Comparison of ENCODE assay signal across 25 cellular contexts in genomic region chr6:124026645-124027044, GRCh38.
DNase-seq lines count a peak whose midpoint lies in the region; TF ChIP-seq lines count a peak whose summit lies in the region.
"Had no signal": no experiment of that assay in that cellular context is flagged by ENCODE, and none has a peak within 500 bp of the region (broad histone marks: within the 10 kb centered on the region; RNA-seq: fewer than 3 reads in every experiment).

No MANE protein-coding gene starts in this region.

- 86 to 100% (median 94%) methylated on average over 1 of the region's 1 CpG for WGBS in stomach, 5 donors

- no peaks in the 10 kb centered on the region for H3K27me3 ChIP-seq in stomach
- H3K27me3 ChIP-seq: ascending aorta, hepatocyte, right lobe of liver had no signal

- TF ChIP-seq CTCF in stomach (IDR thresholded peaks at IDR 0.05), result no peak
- no peak for TF ChIP-seq CTCF in GM13977 (IDR thresholded peaks at IDR 0.05; ENCODE audit: extremely low read depth, insufficient read depth, missing control alignments)

- no peaks in the 10 kb centered on the region for H3K4me1 ChIP-seq in stomach
- H3K4me1 ChIP-seq: ascending aorta, left ventricle myocardium inferior, right lobe of liver had no signal

- H3K9me3 ChIP-seq in stomach, result no peaks in the 10 kb centered on the region
- H3K9me3 ChIP-seq: ascending aorta, left ventricle myocardium inferior, right lobe of liver had no signal

- no peak overlapping the region for H3K4me3 ChIP-seq in stomach
- H3K4me3 ChIP-seq: ascending aorta, hepatocyte, left ventricle myocardium inferior, right lobe of liver had no signal

- H3K36me3 ChIP-seq in stomach, result no peaks in the 10 kb centered on the region
- H3K36me3 ChIP-seq: ascending aorta, left ventricle myocardium inferior, right lobe of liver had no signal

- TF ChIP-seq POLR2A in stomach (IDR thresholded peaks at IDR 0.05), result no peak

- intact Hi-C loops in stomach (cut with DNase I; ENCODE audit: low total_unique reads), result no loop called here

- DNase-seq in DMS79 treated with DMSO at 0.1 percent for 48 hours (lab: John Stamatoyannopoulos, UW) (peak; percentile 15), DMS79 (lab: John Stamatoyannopoulos, UW) (no peak), NCI-H2029 treated with DMSO at 0.1 percent for 48 hours (lab: John Stamatoyannopoulos, UW) (peak; percentile 95), RPMI8226 (peak; percentile 25), NCI-H1930 (lab: John Stamatoyannopoulos, UW) (no peak), stomach (no peak), GM13977 (ENCODE audit: low spot score) (no peak)
- no peak for DNase-seq in activated naive CD4-positive, alpha-beta T cell (lab: John Stamatoyannopoulos, UW)
- DNase-seq: 8988T; activated CD4-positive, CD25-positive, alpha-beta regulatory T cell treated with anti-CD3 and anti-CD28 coated beads, Interleukin-2, amount 50 U/mL, for 72 hours; activated T-cell treated with anti-CD3 and anti-CD28 coated beads, Interleukin-2, amount 50 U/mL, for 48 hours; AML-193; caudate nucleus; CD8-positive, alpha-beta memory T cell; left ventricle myocardium inferior; NCI-H1092 treated with DMSO at 0.1 percent for 48 hours; NCI-H2081 treated with DMSO at 0.1 percent for 48 hours; NCI-H524; right lobe of liver; Right ventricle myocardium superior; T1000 had no signal

- no peak overlapping the region for H3K27ac ChIP-seq in stomach
- H3K27ac ChIP-seq: ascending aorta, epithelial cell of prostate, hepatocyte, HL-60, left ventricle myocardium inferior, right lobe of liver had no signal

- in situ Hi-C loops in GM13977 (cut with MboI; ENCODE audit: low pct_unique_long_range_greater_than_20kb, low sequenced_read_pairs, unreplicated experiment), result no loop called here

- TF ChIP-seq EP300 in stomach (IDR thresholded peaks at IDR 0.05), result no peak

Comparison
In these comparisons a context has a peak if more than half of its experiments do, and no peak if none do; other contexts are left out.
1. DNase-seq: peak in DMS79 treated with DMSO at 0.1 percent for 48 hours (single experiment), NCI-H2029 treated with DMSO at 0.1 percent for 48 hours (single experiment) and RPMI8226 (single experiment); none in DMS79 (single experiment), activated naive CD4-positive, alpha-beta T cell (0 of 4), NCI-H1930 (0 of 2), stomach (single experiment) and GM13977 (single experiment).